1 cellular context compared by ENCODE assay signal in the genomic region with DNA sequence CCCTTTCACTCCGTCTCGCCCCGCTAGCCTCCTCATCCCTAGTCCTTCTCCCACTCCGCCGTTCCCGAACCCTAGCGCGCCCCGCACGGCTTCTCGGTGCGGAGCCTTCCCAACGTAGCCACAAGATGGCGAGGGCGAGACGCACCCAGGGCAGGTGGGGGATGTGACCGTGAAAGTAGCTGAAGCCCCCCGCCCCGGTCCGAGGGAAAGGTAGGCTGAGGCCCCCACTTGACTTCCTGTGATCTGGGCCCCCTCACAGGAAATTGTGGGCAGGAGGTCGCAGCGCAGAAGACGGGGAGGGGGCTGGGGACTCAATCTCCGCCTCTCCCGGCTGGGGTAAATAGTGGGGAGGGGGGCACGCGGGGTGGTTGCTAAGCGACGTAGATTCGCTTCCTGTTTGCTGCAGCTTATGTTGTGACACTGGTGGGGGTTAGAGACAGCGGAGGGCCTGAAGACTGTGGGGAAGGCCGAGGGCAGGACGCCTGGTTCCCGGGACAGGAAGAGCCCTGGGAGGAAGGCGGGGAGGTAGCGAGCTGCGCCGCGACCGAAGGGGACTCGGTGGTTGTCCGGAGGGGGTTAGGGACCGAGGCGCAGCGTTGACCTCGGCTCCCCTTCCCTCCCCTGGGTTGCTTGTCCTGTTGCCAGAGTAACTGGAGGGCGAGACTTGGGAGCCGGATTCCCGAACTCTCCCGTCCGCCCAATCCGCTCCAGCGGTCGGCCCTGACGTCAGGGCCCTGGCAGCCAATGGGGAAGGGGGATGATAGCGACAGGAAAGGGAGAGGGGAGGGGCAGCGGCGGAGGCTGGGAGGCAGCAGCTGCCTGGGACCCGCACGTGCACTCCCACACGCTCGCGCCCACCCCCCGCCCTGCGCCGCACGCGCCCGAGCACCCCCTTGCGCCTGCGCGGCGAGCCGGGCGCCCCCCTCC.
TF ChIP-seq lines count a peak whose summit lies in the region.

No MANE protein-coding gene starts in this region.

TF ChIP-seq in K562, 482 proteins besides CTCF, POLR2A, EP300 and RAD21 (continued from another document and continues in another):
- TF ChIP-seq ZBTB49 (CRISPR knock-in tag; IDR thresholded peaks at IDR 0.05; ENCODE audit: borderline replicate concordance) (no peak), BRD4 (IDR thresholded peaks at IDR 0.05) (no peak), STAT6 (CRISPR knock-in tag; IDR thresholded peaks at IDR 0.05) (no peak), ZNF780A (CRISPR knock-in tag; IDR thresholded peaks at IDR 0.05) (no peak), MAFK (IDR thresholded peaks at IDR 0.05; ENCODE audit: low read length) (no peak), SRF (CRISPR knock-in tag; IDR thresholded peaks at IDR 0.05) (no peak), SP1 (CRISPR knock-in tag; IDR thresholded peaks at IDR 0.05) (peak; percentile 38; the same call in 1 of the 2 replicates), HDAC8 (tag; IDR thresholded peaks at IDR 0.05) (no peak), BRF1 (IDR thresholded peaks at IDR 0.05; ENCODE audit: borderline replicate concordance, extremely low read depth, insufficient read length) (no peak), JUN (IDR thresholded peaks at IDR 0.05; ENCODE audit: borderline replicate concordance, low read depth, low read length) (no peak), JUN (CRISPR knock-in tag; IDR thresholded peaks at IDR 0.05; ENCODE audit: borderline replicate concordance) (no peak), DIDO1 (tag; IDR thresholded peaks at IDR 0.05; ENCODE audit: low read depth) (no peak), NFE2L1 (tag; IDR thresholded peaks at IDR 0.05; ENCODE audit: borderline replicate concordance, low read depth) (no peak), ZKSCAN8 (CRISPR knock-in tag; IDR thresholded peaks at IDR 0.05) (no peak), SRSF1 (IDR thresholded peaks at IDR 0.05; ENCODE audit: low read depth, low read length) (no peak), ZZZ3 (IDR thresholded peaks at IDR 0.05) (no peak), MTF1 (CRISPR knock-in tag; IDR thresholded peaks at IDR 0.05; ENCODE audit: borderline replicate concordance) (no peak), ZKSCAN1 (IDR thresholded peaks at IDR 0.05; ENCODE audit: low read depth, low read length) (no peak), ZNF778 (CRISPR knock-in tag; IDR thresholded peaks at IDR 0.05) (no peak), TEAD1 (CRISPR knock-in tag; IDR thresholded peaks at IDR 0.05) (no peak), POLR3A (IDR thresholded peaks at IDR 0.05; ENCODE audit: borderline replicate concordance, extremely low read depth, insufficient read depth, insufficient read length) (no peak), HMGN3 (IDR thresholded peaks at IDR 0.05; ENCODE audit: borderline replicate concordance, extremely low read depth, insufficient read length, low read depth, low read length) (peak; percentile 83), MCM5 (IDR thresholded peaks at IDR 0.05; ENCODE audit: low read depth) (no peak), FOXM1 (IDR thresholded peaks at IDR 0.05; ENCODE audit: low read depth) (no peak), FOXM1 (CRISPR knock-in tag; IDR thresholded peaks at IDR 0.05; ENCODE audit: low read depth) (no peak), THRAP3 (IDR thresholded peaks at IDR 0.05; ENCODE audit: borderline replicate concordance) (no peak), ZNF133 (CRISPR knock-in tag; IDR thresholded peaks at IDR 0.05) (no peak), PHTF2 (CRISPR knock-in tag; IDR thresholded peaks at IDR 0.05) (no peak), ZNF146 (CRISPR knock-in tag; IDR thresholded peaks at IDR 0.05; ENCODE audit: unreplicated experiment) (no peak), MCM7 (IDR thresholded peaks at IDR 0.05) (no peak), BRD9 (IDR thresholded peaks at IDR 0.05; ENCODE audit: low read depth, partially characterized antibody) (no peak), OTX1 (CRISPR knock-in tag; IDR thresholded peaks at IDR 0.05) (no peak), KDM1A (IDR thresholded peaks at IDR 0.05) (no peak), RBM34 (IDR thresholded peaks at IDR 0.05; ENCODE audit: borderline replicate concordance, insufficient read depth, low read length) (no peak), ZSCAN29 (IDR thresholded peaks at IDR 0.05) (no peak), ZNF165 (CRISPR knock-in tag; IDR thresholded peaks at IDR 0.05; ENCODE audit: borderline replicate concordance) (no peak), EWSR1 (IDR thresholded peaks at IDR 0.05; ENCODE audit: borderline replicate concordance, low read depth, partially characterized antibody) (no peak), NRF1 (conservative IDR thresholded peaks at IDR 0.05 in 1 of 2, IDR thresholded peaks at IDR 0.05 in 1 of 2) (peak; percentile 90), POLR3G (IDR thresholded peaks at IDR 0.05; ENCODE audit: extremely low read depth, insufficient read length, insufficient replicate concordance) (no peak)
- TF ChIP-seq, protein P1, sequence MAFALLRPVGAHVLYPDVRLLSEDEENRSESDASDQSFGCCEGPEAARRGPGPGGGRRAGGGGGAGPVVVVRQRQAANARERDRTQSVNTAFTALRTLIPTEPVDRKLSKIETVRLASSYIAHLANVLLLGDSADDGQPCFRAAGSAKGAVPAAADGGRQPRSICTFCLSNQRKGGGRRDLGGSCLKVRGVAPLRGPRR (CRISPR knock-in tag; IDR thresholded peaks at IDR 0.05), result no peak
- TF ChIP-seq, protein P2, sequence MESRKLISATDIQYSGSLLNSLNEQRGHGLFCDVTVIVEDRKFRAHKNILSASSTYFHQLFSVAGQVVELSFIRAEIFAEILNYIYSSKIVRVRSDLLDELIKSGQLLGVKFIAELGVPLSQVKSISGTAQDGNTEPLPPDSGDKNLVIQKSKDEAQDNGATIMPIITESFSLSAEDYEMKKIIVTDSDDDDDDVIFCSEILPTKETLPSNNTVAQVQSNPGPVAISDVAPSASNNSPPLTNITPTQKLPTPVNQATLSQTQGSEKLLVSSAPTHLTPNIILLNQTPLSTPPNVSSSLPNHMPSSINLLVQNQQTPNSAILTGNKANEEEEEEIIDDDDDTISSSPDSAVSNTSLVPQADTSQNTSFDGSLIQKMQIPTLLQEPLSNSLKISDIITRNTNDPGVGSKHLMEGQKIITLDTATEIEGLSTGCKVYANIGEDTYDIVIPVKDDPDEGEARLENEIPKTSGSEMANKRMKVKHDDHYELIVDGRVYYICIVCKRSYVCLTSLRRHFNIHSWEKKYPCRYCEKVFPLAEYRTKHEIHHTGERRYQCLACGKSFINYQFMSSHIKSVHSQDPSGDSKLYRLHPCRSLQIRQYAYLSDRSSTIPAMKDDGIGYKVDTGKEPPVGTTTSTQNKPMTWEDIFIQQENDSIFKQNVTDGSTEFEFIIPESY (CRISPR knock-in tag; IDR thresholded peaks at IDR 0.05), result no peak
- TF ChIP-seq, protein P3, sequence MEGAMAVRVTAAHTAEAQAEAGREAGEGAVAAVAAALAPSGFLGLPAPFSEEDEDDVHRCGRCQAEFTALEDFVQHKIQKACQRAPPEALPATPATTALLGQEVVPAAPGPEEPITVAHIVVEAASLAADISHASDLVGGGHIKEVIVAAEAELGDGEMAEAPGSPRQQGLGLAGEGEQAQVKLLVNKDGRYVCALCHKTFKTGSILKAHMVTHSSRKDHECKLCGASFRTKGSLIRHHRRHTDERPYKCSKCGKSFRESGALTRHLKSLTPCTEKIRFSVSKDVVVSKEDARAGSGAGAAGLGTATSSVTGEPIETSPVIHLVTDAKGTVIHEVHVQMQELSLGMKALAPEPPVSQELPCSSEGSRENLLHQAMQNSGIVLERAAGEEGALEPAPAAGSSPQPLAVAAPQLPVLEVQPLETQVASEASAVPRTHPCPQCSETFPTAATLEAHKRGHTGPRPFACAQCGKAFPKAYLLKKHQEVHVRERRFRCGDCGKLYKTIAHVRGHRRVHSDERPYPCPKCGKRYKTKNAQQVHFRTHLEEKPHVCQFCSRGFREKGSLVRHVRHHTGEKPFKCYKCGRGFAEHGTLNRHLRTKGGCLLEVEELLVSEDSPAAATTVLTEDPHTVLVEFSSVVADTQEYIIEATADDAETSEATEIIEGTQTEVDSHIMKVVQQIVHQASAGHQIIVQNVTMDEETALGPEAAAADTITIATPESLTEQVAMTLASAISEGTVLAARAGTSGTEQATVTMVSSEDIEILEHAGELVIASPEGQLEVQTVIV (CRISPR knock-in tag; IDR thresholded peaks at IDR 0.05; ENCODE audit: borderline replicate concordance), result no peak
- TF ChIP-seq, protein P4, sequence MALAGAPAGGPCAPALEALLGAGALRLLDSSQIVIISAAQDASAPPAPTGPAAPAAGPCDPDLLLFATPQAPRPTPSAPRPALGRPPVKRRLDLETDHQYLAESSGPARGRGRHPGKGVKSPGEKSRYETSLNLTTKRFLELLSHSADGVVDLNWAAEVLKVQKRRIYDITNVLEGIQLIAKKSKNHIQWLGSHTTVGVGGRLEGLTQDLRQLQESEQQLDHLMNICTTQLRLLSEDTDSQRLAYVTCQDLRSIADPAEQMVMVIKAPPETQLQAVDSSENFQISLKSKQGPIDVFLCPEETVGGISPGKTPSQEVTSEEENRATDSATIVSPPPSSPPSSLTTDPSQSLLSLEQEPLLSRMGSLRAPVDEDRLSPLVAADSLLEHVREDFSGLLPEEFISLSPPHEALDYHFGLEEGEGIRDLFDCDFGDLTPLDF (CRISPR knock-in tag; IDR thresholded peaks at IDR 0.05), result no peak
- TF ChIP-seq, protein P5, sequence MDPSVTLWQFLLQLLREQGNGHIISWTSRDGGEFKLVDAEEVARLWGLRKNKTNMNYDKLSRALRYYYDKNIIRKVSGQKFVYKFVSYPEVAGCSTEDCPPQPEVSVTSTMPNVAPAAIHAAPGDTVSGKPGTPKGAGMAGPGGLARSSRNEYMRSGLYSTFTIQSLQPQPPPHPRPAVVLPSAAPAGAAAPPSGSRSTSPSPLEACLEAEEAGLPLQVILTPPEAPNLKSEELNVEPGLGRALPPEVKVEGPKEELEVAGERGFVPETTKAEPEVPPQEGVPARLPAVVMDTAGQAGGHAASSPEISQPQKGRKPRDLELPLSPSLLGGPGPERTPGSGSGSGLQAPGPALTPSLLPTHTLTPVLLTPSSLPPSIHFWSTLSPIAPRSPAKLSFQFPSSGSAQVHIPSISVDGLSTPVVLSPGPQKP (CRISPR knock-in tag; IDR thresholded peaks at IDR 0.05), result no peak
- TF ChIP-seq, protein P6, sequence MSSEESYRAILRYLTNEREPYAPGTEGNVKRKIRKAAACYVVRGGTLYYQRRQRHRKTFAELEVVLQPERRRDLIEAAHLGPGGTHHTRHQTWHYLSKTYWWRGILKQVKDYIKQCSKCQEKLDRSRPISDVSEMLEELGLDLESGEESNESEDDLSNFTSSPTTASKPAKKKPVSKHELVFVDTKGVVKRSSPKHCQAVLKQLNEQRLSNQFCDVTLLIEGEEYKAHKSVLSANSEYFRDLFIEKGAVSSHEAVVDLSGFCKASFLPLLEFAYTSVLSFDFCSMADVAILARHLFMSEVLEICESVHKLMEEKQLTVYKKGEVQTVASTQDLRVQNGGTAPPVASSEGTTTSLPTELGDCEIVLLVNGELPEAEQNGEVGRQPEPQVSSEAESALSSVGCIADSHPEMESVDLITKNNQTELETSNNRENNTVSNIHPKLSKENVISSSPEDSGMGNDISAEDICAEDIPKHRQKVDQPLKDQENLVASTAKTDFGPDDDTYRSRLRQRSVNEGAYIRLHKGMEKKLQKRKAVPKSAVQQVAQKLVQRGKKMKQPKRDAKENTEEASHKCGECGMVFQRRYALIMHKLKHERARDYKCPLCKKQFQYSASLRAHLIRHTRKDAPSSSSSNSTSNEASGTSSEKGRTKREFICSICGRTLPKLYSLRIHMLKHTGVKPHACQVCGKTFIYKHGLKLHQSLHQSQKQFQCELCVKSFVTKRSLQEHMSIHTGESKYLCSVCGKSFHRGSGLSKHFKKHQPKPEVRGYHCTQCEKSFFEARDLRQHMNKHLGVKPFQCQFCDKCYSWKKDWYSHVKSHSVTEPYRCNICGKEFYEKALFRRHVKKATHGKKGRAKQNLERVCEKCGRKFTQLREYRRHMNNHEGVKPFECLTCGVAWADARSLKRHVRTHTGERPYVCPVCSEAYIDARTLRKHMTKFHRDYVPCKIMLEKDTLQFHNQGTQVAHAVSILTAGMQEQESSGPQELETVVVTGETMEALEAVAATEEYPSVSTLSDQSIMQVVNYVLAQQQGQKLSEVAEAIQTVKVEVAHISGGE (CRISPR knock-in tag; IDR thresholded peaks at IDR 0.05), result 0 out of 6 replicates have a peak, but pooled peaks of 1 of the 3 experiments have one; percentile 15
- TF ChIP-seq, protein P7, sequence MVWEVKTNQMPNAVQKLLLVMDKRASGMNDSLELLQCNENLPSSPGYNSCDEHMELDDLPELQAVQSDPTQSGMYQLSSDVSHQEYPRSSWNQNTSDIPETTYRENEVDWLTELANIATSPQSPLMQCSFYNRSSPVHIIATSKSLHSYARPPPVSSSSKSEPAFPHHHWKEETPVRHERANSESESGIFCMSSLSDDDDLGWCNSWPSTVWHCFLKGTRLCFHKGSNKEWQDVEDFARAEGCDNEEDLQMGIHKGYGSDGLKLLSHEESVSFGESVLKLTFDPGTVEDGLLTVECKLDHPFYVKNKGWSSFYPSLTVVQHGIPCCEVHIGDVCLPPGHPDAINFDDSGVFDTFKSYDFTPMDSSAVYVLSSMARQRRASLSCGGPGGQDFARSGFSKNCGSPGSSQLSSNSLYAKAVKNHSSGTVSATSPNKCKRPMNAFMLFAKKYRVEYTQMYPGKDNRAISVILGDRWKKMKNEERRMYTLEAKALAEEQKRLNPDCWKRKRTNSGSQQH (CRISPR knock-in tag; IDR thresholded peaks at IDR 0.05), result no peak
